In the genomic region with DNA sequence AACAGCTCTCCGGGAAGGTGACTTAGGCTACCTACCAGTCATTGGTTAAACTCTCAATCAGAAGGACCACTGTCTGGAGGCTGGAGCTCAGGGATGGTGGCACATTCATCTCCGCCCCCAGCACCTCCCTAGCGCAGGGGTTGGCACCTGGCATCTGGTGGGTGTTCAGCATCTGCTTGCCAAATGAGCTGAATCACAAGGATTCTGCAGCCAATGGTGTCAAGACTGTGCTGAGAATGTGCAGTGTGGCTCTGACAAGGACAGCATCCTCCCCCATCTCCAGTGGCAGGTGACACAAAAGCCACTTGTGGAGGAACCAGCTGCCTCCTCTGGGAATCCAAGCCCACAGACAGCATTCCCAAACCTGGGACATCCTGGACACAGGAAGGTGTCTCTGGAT, we compare ENCODE assay signal across 18 cellular contexts.
"Had no signal": no experiment of that assay in that cellular context is flagged by ENCODE, and none has a peak within 500 bp of the region (broad histone marks: within the 10 kb centered on the region; RNA-seq: fewer than 3 reads in every experiment).

No MANE protein-coding gene starts in this region.

- DNase-seq: cortex of kidney; effector memory CD8-positive, alpha-beta T cell; esophagus squamous epithelium; foreskin fibroblast; glutamatergic neuron; immature natural killer cell; left lung; lower lobe of right lung; small intestine; stimulated activated CD4-positive, alpha-beta T cell treated with anti-CD3 and anti-CD28 coated beads, Interleukin-12 subunit alpha, Interleukin-12 subunit beta, amount 100 ng/mL, for 4 hours; stimulated activated naive CD4-positive, alpha-beta T cell; stomach; substantia nigra; trophoblast cell had no signal

- FAIRE-seq: keratinocyte, small intestine had no signal

- ATAC-seq: effector memory CD8-positive, alpha-beta T cell; gastroesophageal sphincter; left lung; lower lobe of right lung; natural killer cell treated with Interleukin-12 subunit alpha and Interleukin-12 subunit beta and Interleukin-15 and Interleukin-18, amount 100 ng/mL, for 72 hours; right cardiac atrium had no signal
